In genomic region chr4:96139251-96139929, GRCh38 we compare ENCODE assay signal across 26 cellular contexts.
"Had no signal": no experiment of that assay in that cellular context is flagged by ENCODE, and none has a peak within 500 bp of the region (broad histone marks: within the 10 kb centered on the region; RNA-seq: fewer than 3 reads in every experiment).

No MANE protein-coding gene starts in this region.

- H3K4me1 Mint-ChIP-seq: nephron; neural progenitor cell; stimulated activated effector memory CD8-positive, alpha-beta T cell treated with anti-CD3 and anti-CD28 coated beads, Interleukin-12 subunit alpha, Interleukin-12 subunit beta, amount 100 ng/mL, for 72 hours; stimulated activated naive B cell treated with anti-CD40 and anti-IgM and Interleukin-4, amounts not matched to agents 10 μg/mL and 1 μg/mL and 100 μg/mL, for 72 hours had no signal

- H3K9me3 Mint-ChIP-seq: nephron; neural progenitor cell; stimulated activated naive CD8-positive, alpha-beta T cell treated with anti-CD3 and anti-CD28 coated beads, Interleukin-15, Interleukin-2, amounts not matched to agents 100 ng/mL and 50 ng/mL, for 24 hours had no signal

- H3K27ac Mint-ChIP-seq: nephron; neural progenitor cell; progenitor cell of endocrine pancreas; stimulated activated effector memory CD8-positive, alpha-beta T cell treated with anti-CD3 and anti-CD28 coated beads, Interleukin-12 subunit alpha, Interleukin-12 subunit beta, amount 100 ng/mL, for 72 hours; stimulated activated naive B cell treated with anti-CD40 and anti-IgM and Interleukin-4, amounts not matched to agents 10 μg/mL and 1 μg/mL and 100 μg/mL, for 72 hours; stimulated activated naive CD8-positive, alpha-beta T cell treated with anti-CD3 and anti-CD28 coated beads, Interleukin-15, Interleukin-2, amounts not matched to agents 100 ng/mL and 50 ng/mL, for 24 hours had no signal

- H3K4me3 Mint-ChIP-seq: nephron; neural progenitor cell; stimulated activated effector memory CD8-positive, alpha-beta T cell treated with anti-CD3 and anti-CD28 coated beads, Interleukin-12 subunit alpha, Interleukin-12 subunit beta, amount 100 ng/mL, for 72 hours; stimulated activated naive B cell treated with anti-CD40 and anti-IgM and Interleukin-4, amounts not matched to agents 10 μg/mL and 1 μg/mL and 100 μg/mL, for 72 hours; stimulated activated naive CD8-positive, alpha-beta T cell treated with anti-CD3 and anti-CD28 coated beads, Interleukin-15, Interleukin-2, amounts not matched to agents 100 ng/mL and 50 ng/mL, for 24 hours had no signal

- H3K27me3 Mint-ChIP-seq: progenitor cell of endocrine pancreas; stimulated activated naive B cell treated with anti-CD40 and anti-IgM and Interleukin-4, amounts not matched to agents 10 μg/mL and 1 μg/mL and 100 μg/mL, for 72 hours; stimulated activated naive CD8-positive, alpha-beta T cell treated with anti-CD3 and anti-CD28 coated beads, Interleukin-15, Interleukin-2, amounts not matched to agents 100 ng/mL and 50 ng/mL, for 24 hours had no signal

- H3K27ac ChIP-seq: neural progenitor cell, ovary, parathyroid adenoma, psoas muscle, right lobe of liver, sigmoid colon, stomach, thoracic aorta, thyroid gland, tibial nerve, upper lobe of left lung, vagina had no signal

- H3K4me1 ChIP-seq: neural progenitor cell, parathyroid adenoma, psoas muscle, right lobe of liver, sigmoid colon, stomach, thyroid gland, tibial nerve, upper lobe of left lung, vagina had no signal

- H3K9me3 ChIP-seq: ovary, psoas muscle, right lobe of liver, sigmoid colon, stomach, thoracic aorta, thyroid gland, tibial nerve, upper lobe of left lung, vagina had no signal

- H3K36me3 ChIP-seq: neural progenitor cell, ovary, right lobe of liver, sigmoid colon, stomach, thoracic aorta, thyroid gland, tibial nerve, upper lobe of left lung, vagina had no signal

- H3K4me3 ChIP-seq: neural progenitor cell, ovary, psoas muscle, right lobe of liver, sigmoid colon, stomach, thoracic aorta, thyroid gland, tibial nerve, upper lobe of left lung, vagina had no signal

- ATAC-seq: psoas muscle; right cardiac atrium; right lobe of liver; stimulated activated effector memory CD8-positive, alpha-beta T cell treated with anti-CD3 and anti-CD28 coated beads, Interleukin-12 subunit alpha, Interleukin-12 subunit beta, amount 100 ng/mL, for 72 hours; stimulated activated naive B cell treated with anti-CD40 and anti-IgM and Interleukin-4, amounts not matched to agents 10 μg/mL and 1 μg/mL and 100 μg/mL, for 72 hours had no signal

- H3K36me3 Mint-ChIP-seq: neural progenitor cell; stimulated activated effector memory CD8-positive, alpha-beta T cell treated with anti-CD3 and anti-CD28 coated beads, Interleukin-12 subunit alpha, Interleukin-12 subunit beta, amount 100 ng/mL, for 72 hours; stimulated activated naive B cell treated with anti-CD40 and anti-IgM and Interleukin-4, amounts not matched to agents 10 μg/mL and 1 μg/mL and 100 μg/mL, for 72 hours had no signal

- DNase-seq: occipital lobe; ovary; psoas muscle; right lobe of liver; sigmoid colon; small intestine; stimulated activated CD4-positive, alpha-beta T cell treated with anti-CD3 and anti-CD28 coated beads, Interleukin-15, amount 100 ng/mL, for 24 hours; stimulated activated CD4-positive, alpha-beta T cell treated with anti-CD3 and anti-CD28 coated beads, Interleukin-2, amount 100 ng/mL, for 24 hours; stimulated activated CD4-positive, alpha-beta T cell treated with anti-CD3 and anti-CD28 coated beads, Interleukin-2, amount 100 ng/mL, for 48 hours; stimulated activated CD4-positive, alpha-beta T cell treated with anti-CD3 and anti-CD28 coated beads, Interleukin-4, amount 100 ng/mL, for 24 hours; stimulated activated naive B cell treated with anti-CD40 and anti-IgM and Interleukin-4, amounts not matched to agents 10 μg/mL and 1 μg/mL and 100 μg/mL, for 72 hours; stimulated activated naive CD4-positive, alpha-beta T cell treated with Interleukin-2 at 50 U/mL for 16 hours; stomach; thyroid gland; trophoblast cell had no signal

- H3K27me3 ChIP-seq: neural progenitor cell, ovary, right lobe of liver, sigmoid colon, stomach, thyroid gland, tibial nerve, upper lobe of left lung, vagina had no signal
